ENCODE assay signal across 12 cellular contexts in genomic region chr7:66352071-66352470, GRCh38.
A peak's percentile ranks its signal among the peaks of the same experiment; 100 is the strongest.
DNase-seq lines count a peak whose midpoint lies in the region; FAIRE-seq lines count a peak whose summit lies in the region.
"Had no signal": no experiment of that assay in that cellular context is flagged by ENCODE, and none has a peak within 500 bp of the region (broad histone marks: within the 10 kb centered on the region; RNA-seq: fewer than 3 reads in every experiment).

No MANE protein-coding gene starts in this region.

- peak overlapping the region; percentile 10 for H3K9ac ChIP-seq in mucosa of stomach (ENCODE audit: low read length)

- no peaks in the 10 kb centered on the region for H3K27me3 ChIP-seq in mucosa of stomach (ENCODE audit: control insufficient read depth, insufficient read depth, low read length)
- H3K27me3 ChIP-seq in MG63: no peaks in the 10 kb centered on the region

- H3K9me3 ChIP-seq in mucosa of stomach (ENCODE audit: control insufficient read depth, low read length): no peaks in the 10 kb centered on the region
- no peaks in the 10 kb centered on the region for H3K9me3 ChIP-seq in MG63

- H3K4me3 ChIP-seq in mucosa of stomach (ENCODE audit: low read length) (no peak overlapping the region), MG63 (no peak overlapping the region)

- DNase-seq in Daoy (ENCODE audit: low read depth) (peak; percentile 74), RPMI7951 (ENCODE audit: low read depth) (peak; percentile 69), epithelial cell of prostate (ENCODE audit: low read depth, low spot score) (no peak), MG63 (no peak), NCI-H748 (lab: John Stamatoyannopoulos, UW; ENCODE audit: unreplicated experiment) (no peak), SHP77 (lab: John Stamatoyannopoulos, UW) (no peak), urothelium cell line (ENCODE audit: low spot score) (no peak)
- DNase-seq: activated T-cell treated with anti-CD3 and anti-CD28 coated beads, Interleukin-2, amount 50 U/mL, for 24 hours; natural killer cell; NCI-H1417; T-helper 1 cell had no signal

- H3K36me3 ChIP-seq in mucosa of stomach (ENCODE audit: control insufficient read depth, insufficient read depth, low read length) (no peaks in the 10 kb centered on the region), MG63 (no peaks in the 10 kb centered on the region; the same call in 1 of the 2 replicates)

- H3K27ac ChIP-seq in epithelial cell of prostate: peak overlapping the region; percentile 84

- FAIRE-seq in urothelium cell line (lab: Jason Lieb, UNC): no peak

- H3K4me1 ChIP-seq in mucosa of stomach (ENCODE audit: control insufficient read depth, insufficient read depth, low read length): no peaks in the 10 kb centered on the region

Comparison
In these comparisons a context has a peak if more than half of its experiments do, and no peak if none do; other contexts are left out.
1. DNase-seq: peak in Daoy (single experiment) and RPMI7951 (single experiment); none in epithelial cell of prostate (single experiment), MG63 (single experiment), NCI-H748 (single experiment), SHP77 (0 of 2) and urothelium cell line (single experiment).